33 cellular contexts compared by ENCODE assay signal in genomic region chr14:68678471-68678870, GRCh38.
DNase-seq lines count a peak whose midpoint lies in the region; ATAC-seq, FAIRE-seq and TF ChIP-seq lines count a peak whose summit lies in the region.
"Had no signal": no experiment of that assay in that cellular context is flagged by ENCODE, and none has a peak within 500 bp of the region (broad histone marks: within the 10 kb centered on the region; RNA-seq: fewer than 3 reads in every experiment).

No MANE protein-coding gene starts in this region.

- H2BK5ac ChIP-seq in H9 (ENCODE audit: insufficient read length, low read length) = no peak overlapping the region

- DNase-seq in HTR-8/SVneo (ENCODE audit: insufficient read length, low spot score) (no peak), NCI-H524 (lab: John Stamatoyannopoulos, UW) (peak; percentile 49 to 82), foreskin keratinocyte (no peak), H9 (no peak), omental fat pad (ENCODE audit: low spot score) (no peak)
- DNase-seq in activated CD8-positive, alpha-beta memory T cell treated with anti-CD3 and anti-CD28 coated beads, Interleukin-2, amount 50 U/mL, for 48 hours = no peak
- DNase-seq: activated CD4-positive, alpha-beta T cell treated with anti-CD3 and anti-CD28 coated beads for 48 hours; activated CD8-positive, alpha-beta memory T cell treated with anti-CD3 and anti-CD28 coated beads for 24 hours; activated gamma-delta T cell treated with Interleukin-2 at 50 U/mL for 16 hours; Caco-2; dermis blood vessel endothelial cell; DMS79; endodermal cell; GDM1; heart right ventricle; Karpas-422; midbrain; naive thymus-derived CD4-positive, alpha-beta T cell; NCI-H2029; NCI-H2227 treated with DMSO at 0.1 percent for 48 hours; Peyer's patch; SIG-M5; stimulated activated CD4-positive, alpha-beta T cell treated with anti-CD3 and anti-CD28 coated beads, Interleukin-1b, Interleukin-23, amount 100 ng/mL, for 48 hours; stimulated activated naive CD8-positive, alpha-beta T cell treated with anti-CD3 and anti-CD28 coated beads, Interleukin-15, amount 100 ng/mL, for 72 hours; T-helper 9 cell had no signal

- H3K4me3 ChIP-seq in skin epidermis = no peak overlapping the region
- H3K4me3 ChIP-seq: HAP-1, heart right ventricle, Peyer's patch, thoracic aorta had no signal

- H3K4ac ChIP-seq in H9 (ENCODE audit: low read depth, low read length) = no peak overlapping the region

- no peaks in the 10 kb centered on the region for H4K20me1 ChIP-seq in H9 (ENCODE audit: control insufficient read depth, insufficient read depth, insufficient read length)

- H3K9me3 Mint-ChIP-seq in H9 = no peaks in the 10 kb centered on the region
- H3K9me3 Mint-ChIP-seq: central memory CD8-positive, alpha-beta T cell; endodermal cell; stimulated activated naive CD8-positive, alpha-beta T cell treated with anti-CD3 and anti-CD28 coated beads, Interleukin-15, amount 100 ng/mL, for 72 hours had no signal

- WGBS in H9 (ENCODE audit: extremely low coverage, insufficient read length, low lambda C conversion rate) = no CpG with 5 or more reads among the region's 1 CpG

- TF ChIP-seq CTCF in foreskin keratinocyte (conservative IDR thresholded peaks at IDR 0.05) (no peak), H9 (conservative IDR thresholded peaks at IDR 0.05) (no peak), omental fat pad (IDR thresholded peaks at IDR 0.05) (no peak)

- no peak overlapping the region for H3T11ph ChIP-seq in H9 (ENCODE audit: low read length)

- ATAC-seq in foreskin keratinocyte (no peak), omental fat pad (ENCODE audit: low FRiP score) (no peak)
- ATAC-seq: heart right ventricle; naive thymus-derived CD4-positive, alpha-beta T cell; stimulated activated naive CD8-positive, alpha-beta T cell treated with anti-CD3 and anti-CD28 coated beads, Interleukin-15, amount 100 ng/mL, for 72 hours had no signal

- no peak overlapping the region for H3K14ac ChIP-seq in H9 (ENCODE audit: insufficient read depth, low read length)

- no peak overlapping the region for H3K4me3 Mint-ChIP-seq in H9
- H3K4me3 Mint-ChIP-seq: central memory CD8-positive, alpha-beta T cell; endodermal cell; naive thymus-derived CD4-positive, alpha-beta T cell; stimulated activated naive CD8-positive, alpha-beta T cell treated with anti-CD3 and anti-CD28 coated beads, Interleukin-15, amount 100 ng/mL, for 72 hours had no signal

- H2AFZ ChIP-seq in H9 (ENCODE audit: low read length) = no peak overlapping the region

- no peaks in the 10 kb centered on the region for H3K9me3 ChIP-seq in H9 (ENCODE audit: control insufficient read depth, low read depth, low read length)
- H3K9me3 ChIP-seq: Caco-2, HAP-1, heart right ventricle, Peyer's patch, thoracic aorta had no signal

- H2AK5ac ChIP-seq in H9 (ENCODE audit: insufficient read length, low read length) = no peak overlapping the region

- H3K27me3 Mint-ChIP-seq in H9 (ENCODE audit: low read depth) = no peaks in the 10 kb centered on the region
- H3K27me3 Mint-ChIP-seq: central memory CD8-positive, alpha-beta T cell; naive thymus-derived CD4-positive, alpha-beta T cell; stimulated activated naive CD8-positive, alpha-beta T cell treated with anti-CD3 and anti-CD28 coated beads, Interleukin-15, amount 100 ng/mL, for 72 hours had no signal

- no peak overlapping the region for H4K8ac ChIP-seq in H9 (replicated peaks; ENCODE audit: insufficient read length, low read depth, low read length)

- H3K4me1 Mint-ChIP-seq in H9 = peaks cover 24 to 27% of the 10 kb centered on the region in 2 experiments

- no peak overlapping the region for H3K18ac ChIP-seq in H9 (ENCODE audit: insufficient read length, low read depth, low read length)

- peak; percentile 65 for FAIRE-seq in HTR-8/SVneo (lab: Jason Lieb, UNC)
- FAIRE-seq: frontal cortex had no signal

- no peak overlapping the region for H3K56ac ChIP-seq in H9 (ENCODE audit: insufficient read length, low read depth, low read length)

- no peak overlapping the region for H3K9ac ChIP-seq in H9 (ENCODE audit: extremely low read depth, insufficient read length, low read length)

- no peak overlapping the region for H3K4me2 ChIP-seq in H9 (ENCODE audit: insufficient read depth, insufficient read length, low read length)

- H3K79me1 ChIP-seq in H9 (ENCODE audit: insufficient read depth, low read depth, low read length, poor library complexity, severe bottlenecking) = no peaks in the 10 kb centered on the region

- H3K4me1 ChIP-seq in foreskin keratinocyte (peaks cover 67% of the 10 kb centered on the region), H9 (ENCODE audit: insufficient read depth, low read length) (peaks cover 5% of the 10 kb centered on the region)
- H3K4me1 ChIP-seq: HAP-1 had no signal

- no peak overlapping the region for H2BK15ac ChIP-seq in H9 (ENCODE audit: low read depth, low read length)

- H3K79me2 ChIP-seq in H9 (ENCODE audit: insufficient read depth, low read length) = no peaks in the 10 kb centered on the region

- no peak overlapping the region for H2BK12ac ChIP-seq in H9 (ENCODE audit: insufficient read length, low read depth, low read length)

- H2BK120ac ChIP-seq in H9 (ENCODE audit: low read depth, low read length, poor library complexity, severe bottlenecking) = no peak overlapping the region

- H3K36me3 Mint-ChIP-seq in H9 (ENCODE audit: insufficient read depth in 1 of 3, low read depth in 3 of 3) = no peaks in the 10 kb centered on the region; a peak in 1 of 7 replicates

- H4K5ac ChIP-seq in H9 (ENCODE audit: insufficient read length, low read depth, low read length) = no peak overlapping the region

- no peak overlapping the region; a peak in 1 of 7 replicates for H3K27ac Mint-ChIP-seq in H9
- H3K27ac Mint-ChIP-seq: endodermal cell had no signal

- H3K23ac ChIP-seq in H9 (ENCODE audit: insufficient read length, low read depth, low read length) = no peak overlapping the region

- H3K27me3 ChIP-seq in foreskin keratinocyte (no peaks in the 10 kb centered on the region), H9 (ENCODE audit: insufficient read depth, low read length) (no peaks in the 10 kb centered on the region)
- H3K27me3 ChIP-seq: heart right ventricle, Peyer's patch had no signal

- no peak overlapping the region for H4K91ac ChIP-seq in H9 (ENCODE audit: insufficient read length, low read depth, low read length)

- H3K27ac ChIP-seq in foreskin keratinocyte = peak overlapping the region; percentile 92
- peak overlapping the region in 14 of 21 experiments; percentile 19 to 75 (median 52) for H3K27ac ChIP-seq in skin epidermis
- no peak overlapping the region for H3K27ac ChIP-seq in H9 (ENCODE audit: insufficient read length, low read depth, low read length)
- H3K27ac ChIP-seq: C4-2B, heart right ventricle, HL-60, Peyer's patch, thoracic aorta, VCaP had no signal

- no peak overlapping the region for H2BK20ac ChIP-seq in H9 (ENCODE audit: low read depth, low read length, poor library complexity, severe bottlenecking)

- no peaks in the 10 kb centered on the region for H3K23me2 ChIP-seq in H9 (ENCODE audit: insufficient read length, low read depth, low read length, poor library complexity, severe bottlenecking)

Comparison
In these comparisons a context has a peak if more than half of its experiments do, and no peak if none do; other contexts are left out.
1. DNase-seq: peak in NCI-H524 (2 of 2); none in HTR-8/SVneo (single experiment), foreskin keratinocyte (0 of 2), activated CD8-positive, alpha-beta memory T cell treated with anti-CD3 and anti-CD28 coated beads, Interleukin-2, amount 50 U/mL, for 48 hours (single experiment), H9 (single experiment) and omental fat pad (single experiment).